12 cellular contexts compared by ENCODE assay signal in genomic region chr2:205775091-205775876, GRCh38.
DNase-seq lines count a peak whose midpoint lies in the region; TF ChIP-seq lines count a peak whose summit lies in the region.
"Had no signal": no experiment of that assay in that cellular context is flagged by ENCODE, and none has a peak within 500 bp of the region (broad histone marks: within the 10 kb centered on the region; RNA-seq: fewer than 3 reads in every experiment).

No MANE protein-coding gene starts in this region.

- H4K20me1 ChIP-seq in neural cell (ENCODE audit: insufficient read depth): no peaks in the 10 kb centered on the region

- DNase-seq in EH (ENCODE audit: low read depth) (peak; percentile 29), NCI-H2081 treated with DMSO at 0.1 percent for 48 hours (lab: John Stamatoyannopoulos, UW) (peak; percentile 21), dermis blood vessel endothelial cell (peak; percentile 82), UCSD-AML1 (lab: John Stamatoyannopoulos, UW; ENCODE audit: unreplicated experiment) (no peak), activated gamma-delta T cell treated with Interleukin-2 at 50 U/mL for 16 hours (no peak), NCI-H524 treated with DMSO at 0.1 percent for 48 hours (lab: John Stamatoyannopoulos, UW) (no peak)
- DNase-seq in activated CD4-positive, alpha-beta T cell treated with anti-CD3 and anti-CD28 coated beads, Interleukin-2, amount 10 ng/mL, durations not matched to agents 7 days and 5 days: no peak
- DNase-seq: activated gamma-delta T cell, tibial artery had no signal

- TF ChIP-seq CTCF in neural cell (IDR thresholded peaks at IDR 0.05; ENCODE audit: poor library complexity, severe bottlenecking): no peak

- H3K4me3 ChIP-seq in neural cell (ENCODE audit: low read length): peak overlapping the region; percentile 19
- H3K4me3 ChIP-seq: dorsolateral prefrontal cortex, tibial artery had no signal

- peak; percentile 46 for TF ChIP-seq EP300 in neural cell (conservative IDR thresholded peaks at IDR 0.05; ENCODE audit: poor library complexity, severe bottlenecking)

- H2AFZ ChIP-seq in neural cell (ENCODE audit: low read depth, low read length): no peak overlapping the region

- peaks cover 26% of the 10 kb centered on the region for H3K27me3 Mint-ChIP-seq in activated CD4-positive, alpha-beta T cell treated with anti-CD3 and anti-CD28 coated beads, Interleukin-2, amount 10 ng/mL, durations not matched to agents 7 days and 5 days

- H3K79me2 ChIP-seq in neural cell (replicated peaks; ENCODE audit: insufficient read depth, low read length): no peaks in the 10 kb centered on the region

- H3K36me3 Mint-ChIP-seq in activated CD4-positive, alpha-beta T cell treated with anti-CD3 and anti-CD28 coated beads, Interleukin-2, amount 10 ng/mL, durations not matched to agents 7 days and 5 days (ENCODE audit: low read depth): no peaks in the 10 kb centered on the region

- no peaks in the 10 kb centered on the region for H3K36me3 ChIP-seq in neural cell (ENCODE audit: insufficient read depth, low read length)
- H3K36me3 ChIP-seq: tibial artery had no signal

- no peak overlapping the region for H3K4me3 Mint-ChIP-seq in activated CD4-positive, alpha-beta T cell treated with anti-CD3 and anti-CD28 coated beads, Interleukin-2, amount 10 ng/mL, durations not matched to agents 7 days and 5 days
- H3K4me3 Mint-ChIP-seq: H9 had no signal

- peak overlapping the region; percentile 61 for H3K27ac ChIP-seq in neural cell (ENCODE audit: low read length)
- H3K27ac ChIP-seq: dorsolateral prefrontal cortex, tibial artery had no signal

- CTCF ChIA-PET in activated CD4-positive, alpha-beta T cell treated with anti-CD3 and anti-CD28 coated beads, Interleukin-2, amount 10 ng/mL, durations not matched to agents 7 days and 5 days (lab: Charles Lee): interaction anchor here (0.8 to 1.4 kb wide), 3 partner anchors 9 to 31 kb away, joined by 3 to 4 read pairs (median 3); no protein-coding TSS in a partner anchor

- H3K4me1 Mint-ChIP-seq in activated CD4-positive, alpha-beta T cell treated with anti-CD3 and anti-CD28 coated beads, Interleukin-2, amount 10 ng/mL, durations not matched to agents 7 days and 5 days: peaks cover under 1% of the 10 kb centered on the region

- no peak overlapping the region for H3K4me2 ChIP-seq in neural cell (ENCODE audit: low read length)

- no peaks in the 10 kb centered on the region for H3K9me2 ChIP-seq in neural cell (ENCODE audit: insufficient read depth, low read length)

- no peaks in the 10 kb centered on the region for H3K27me3 ChIP-seq in neural cell (ENCODE audit: insufficient read depth, low read depth, low read length)

- no peak for TF ChIP-seq RAD21 in neural cell (conservative IDR thresholded peaks at IDR 0.05)

- no peak overlapping the region for H3K27ac Mint-ChIP-seq in activated CD4-positive, alpha-beta T cell treated with anti-CD3 and anti-CD28 coated beads, Interleukin-2, amount 10 ng/mL, durations not matched to agents 7 days and 5 days
- H3K27ac Mint-ChIP-seq: H9 had no signal

- no peaks in the 10 kb centered on the region for H3K9me3 ChIP-seq in neural cell (ENCODE audit: low read length)
- H3K9me3 ChIP-seq: tibial artery had no signal

- H3K9ac ChIP-seq in neural cell (ENCODE audit: low read length): no peak overlapping the region

- H3F3A ChIP-seq in neural cell (ENCODE audit: insufficient read depth, low read length, poor library complexity, severe bottlenecking): no peaks in the 10 kb centered on the region

- no peaks in the 10 kb centered on the region for H3K9me3 Mint-ChIP-seq in activated CD4-positive, alpha-beta T cell treated with anti-CD3 and anti-CD28 coated beads, Interleukin-2, amount 10 ng/mL, durations not matched to agents 7 days and 5 days
- H3K9me3 Mint-ChIP-seq: H9 had no signal

- POLR2A ChIA-PET in activated CD4-positive, alpha-beta T cell treated with anti-CD3 and anti-CD28 coated beads, Interleukin-2, amount 10 ng/mL, durations not matched to agents 7 days and 5 days (lab: Charles Lee): no interaction called here

TF ChIP-seq in neural cell, 6 proteins besides CTCF, POLR2A, EP300 and RAD21:
- TF ChIP-seq REST (IDR thresholded peaks at IDR 0.05; ENCODE audit: borderline replicate concordance) (no peak), SMC3 (conservative IDR thresholded peaks at IDR 0.05; ENCODE audit: poor library complexity) (no peak), MXI1 (conservative IDR thresholded peaks at IDR 0.05; ENCODE audit: poor library complexity, severe bottlenecking) (no peak), EZH2 (IDR thresholded peaks at IDR 0.05; ENCODE audit: borderline replicate concordance, insufficient read depth, low read length, poor library complexity, severe bottlenecking) (no peak), POLR2AphosphoS5 (IDR thresholded peaks at IDR 0.05) (no peak), TAF1 (IDR thresholded peaks at IDR 0.05; ENCODE audit: low read depth) (no peak)

Comparison
In these comparisons a context has a peak if more than half of its experiments do, and no peak if none do; other contexts are left out.
1. DNase-seq: peak in EH (single experiment), NCI-H2081 treated with DMSO at 0.1 percent for 48 hours (single experiment) and dermis blood vessel endothelial cell (single experiment); none in UCSD-AML1 (single experiment), activated gamma-delta T cell treated with Interleukin-2 at 50 U/mL for 16 hours (single experiment), activated CD4-positive, alpha-beta T cell treated with anti-CD3 and anti-CD28 coated beads, Interleukin-2, amount 10 ng/mL, durations not matched to agents 7 days and 5 days (single experiment) and NCI-H524 treated with DMSO at 0.1 percent for 48 hours (single experiment).